20 cellular contexts compared by ENCODE assay signal in genomic region chr1:47182681-47183235, GRCh38. TPM values are rescaled to one million over a fixed set of nuclear protein-coding genes. Genes with fewer than 3 reads are reported as not detected.
DNase-seq lines count a peak whose midpoint lies in the region; ATAC-seq, FAIRE-seq and TF ChIP-seq lines count a peak whose summit lies in the region.
"Had no signal": no experiment of that assay in that cellular context is flagged by ENCODE, and none has a peak within 500 bp of the region (broad histone marks: within the 10 kb centered on the region; RNA-seq: fewer than 3 reads in every experiment).

No MANE protein-coding gene starts in this region.

- intact Hi-C loops in kidney (cut with DNase I): loop anchor here (10.0 kb wide), 2 partner anchors 72 to 542 kb away; no protein-coding TSS in a partner anchor
- intact Hi-C loops in spleen (cut with DNase I; ENCODE audit: low total_unique reads): no loop called here

- WGBS in spleen, 5 donors: 57 to 77% (median 69%) methylated on average over 7 of the region's 7 CpGs

- no peak for TF ChIP-seq POLR2A in spleen (IDR thresholded peaks at IDR 0.05)

- no peaks in the 10 kb centered on the region for H3K4me1 ChIP-seq in RWPE2 (ENCODE audit: insufficient read depth, poor library complexity, severe bottlenecking)
- H3K4me1 ChIP-seq in kidney (ENCODE audit: control insufficient read depth in 1 of 2, insufficient read depth in 1 of 2, low read depth in 1 of 2, low read length in 2 of 2): peaks cover 15 to 29% of the 10 kb centered on the region in 2 donors
- peaks cover 0 to 15% (median 10%) of the 10 kb centered on the region in 6 donors for H3K4me1 ChIP-seq in spleen
- H3K4me1 ChIP-seq in right atrium auricular region: peaks cover 0 to 16% of the 10 kb centered on the region in 2 donors

- no peaks in the 10 kb centered on the region for H3K9me3 ChIP-seq in RWPE2 (ENCODE audit: severe bottlenecking)
- no peaks in the 10 kb centered on the region for H3K9me3 ChIP-seq in kidney (ENCODE audit: control insufficient read depth in 1 of 2, low read length in 2 of 2)
- no peaks in the 10 kb centered on the region for H3K9me3 ChIP-seq in spleen
- H3K9me3 ChIP-seq in right atrium auricular region: no peaks in the 10 kb centered on the region
- H3K9me3 ChIP-seq: BLaER1 treated with 17β-estradiol and CSF1 and Interleukin-3, amounts not matched to agents 10 nM and 100 nM had no signal

- no peak overlapping the region for H3K4me3 ChIP-seq in RWPE2 (ENCODE audit: severe bottlenecking)
- H3K4me3 ChIP-seq in kidney (ENCODE audit: low read length in 2 of 2): peak overlapping the region in 1 of 2 donors; percentile 33
- H3K4me3 ChIP-seq in spleen: no peak overlapping the region
- H3K4me3 ChIP-seq in right atrium auricular region: no peak overlapping the region
- H3K4me3 ChIP-seq: BLaER1 treated with 17β-estradiol and CSF1 and Interleukin-3, amounts not matched to agents 10 nM and 100 nM; GM12878; GM23248; PC-9 had no signal

- H3K9ac ChIP-seq in kidney (ENCODE audit: low read length in 2 of 2): peak overlapping the region in 1 of 2 donors; percentile 19
- H3K9ac ChIP-seq: GM23248 had no signal

- DNase-seq in activated CD8-positive, alpha-beta memory T cell treated with anti-CD3 and anti-CD28 coated beads for 24 hours: peak; percentile 44
- DNase-seq in activated CD8-positive, alpha-beta memory T cell treated with anti-CD3 and anti-CD28 coated beads, Interleukin-2, amount 50 U/mL, for 4 hours: no peak
- peak; percentile 31 for DNase-seq in RWPE2 (ENCODE audit: low spot score)
- DNase-seq in kidney: no peak
- peak; percentile 55 for DNase-seq in spleen
- no peak for DNase-seq in DMS 273 (lab: John Stamatoyannopoulos, UW; ENCODE audit: unreplicated experiment)
- DNase-seq in activated gamma-delta T cell treated with Interleukin-2 at 50 U/mL for 16 hours: no peak
- DNase-seq in right atrium auricular region (ENCODE audit: low spot score): no peak
- DNase-seq: DMS 273 treated with DMSO at 0.1 percent for 48 hours, GDM1, GM23248, KG1, NCI-H1436, NCI-H2029, NCI-H2171, NCI-H446 treated with DMSO at 0.1 percent for 48 hours, PC-9 had no signal

- ATAC-seq in RWPE2 (ENCODE audit: low read depth): no peak
- ATAC-seq: GM12878 had no signal

- H3K27me3 ChIP-seq in RWPE2 (ENCODE audit: insufficient read depth, poor library complexity, severe bottlenecking) (no peaks in the 10 kb centered on the region), spleen (replicated peaks in 1 of 7) (peaks cover 0 to 48% (median 4%) of the 10 kb centered on the region in 7 donors), right atrium auricular region (no peaks in the 10 kb centered on the region)
- H3K27me3 ChIP-seq: BLaER1 treated with 17β-estradiol and CSF1 and Interleukin-3, amounts not matched to agents 10 nM and 100 nM had no signal

- TF ChIP-seq CTCF in RWPE2 (IDR thresholded peaks at IDR 0.05; ENCODE audit: poor library complexity, severe bottlenecking) (no peak), kidney (IDR thresholded peaks at IDR 0.05; ENCODE audit: borderline replicate concordance, extremely low read depth, insufficient read depth) (no peak), spleen (IDR thresholded peaks at IDR 0.05 in 8 of 11, conservative IDR thresholded peaks at IDR 0.05 in 3 of 11) (no peak), right atrium auricular region (IDR thresholded peaks at IDR 0.05) (no peak)

- H3K36me3 ChIP-seq in RWPE2 (ENCODE audit: low read depth): no peaks in the 10 kb centered on the region
- peaks cover 2 to 24% of the 10 kb centered on the region in 2 donors for H3K36me3 ChIP-seq in kidney (ENCODE audit: control insufficient read depth in 1 of 2, insufficient read depth in 2 of 2, low read length in 2 of 2)
- no peaks in the 10 kb centered on the region for H3K36me3 ChIP-seq in spleen
- no peaks in the 10 kb centered on the region for H3K36me3 ChIP-seq in right atrium auricular region
- H3K36me3 ChIP-seq: BLaER1 treated with 17β-estradiol and CSF1 and Interleukin-3, amounts not matched to agents 10 nM and 100 nM had no signal

- no peak overlapping the region for H3K27ac ChIP-seq in RWPE2 (ENCODE audit: poor library complexity, severe bottlenecking)
- H3K27ac ChIP-seq in kidney (ENCODE audit: low read depth in 2 of 2, low read length in 2 of 2): peak overlapping the region; percentile 81 to 84
- H3K27ac ChIP-seq in spleen: no peak overlapping the region
- H3K27ac ChIP-seq in right atrium auricular region: no peak overlapping the region
- H3K27ac ChIP-seq: BLaER1 treated with 17β-estradiol and CSF1 and Interleukin-3, amounts not matched to agents 10 nM and 100 nM; GM23248; PC-9 had no signal

- FAIRE-seq in kidney (lab: Jason Lieb, UNC): no peak
- FAIRE-seq: A204.1, GM12878 had no signal

RNA-seq across cellular contexts. Expression of gene PDZK1IP1, which starts 7.1 kb away (rescaled TPM):
- total RNA-seq in kidney (245 TPM), spleen (10 to 100 TPM in 1 of 7 donors, 1 to 10 TPM in 5, under 1 TPM in 1; 0.76 to 11.0 (median 4.0) TPM), right atrium auricular region (10 to 100 TPM in 1 of 2 donors, 1 to 10 TPM in 1; 3.1 to 10.6 TPM)
- polyA plus RNA-seq in kidney (ENCODE audit: insufficient read depth, low read depth, low replicate concordance) (2,553 TPM), spleen (1 to 10 TPM in 1 of 3 donors, under 1 TPM in 2; 0.22 to 8.3 (median 0.41) TPM)
- total RNA-seq: GM12878, GM23248 had no signal
- polyA plus RNA-seq: GM12878, GM23248 had no signal

RNA-seq across cellular contexts. Expression of gene CYP4A22, which starts 45.5 kb away (rescaled TPM):
- total RNA-seq in kidney: 4.1 TPM
- 108 TPM for polyA plus RNA-seq in kidney (ENCODE audit: insufficient read depth, low read depth, low replicate concordance)
- total RNA-seq in spleen: under 1 TPM in 1 of 7 donors, not detected in 6; 0.43 TPM
- not detected for polyA plus RNA-seq in spleen
- not detected for total RNA-seq in right atrium auricular region
- total RNA-seq: GM12878, GM23248, PC-9 had no signal
- polyA plus RNA-seq: GM12878, GM23248 had no signal

RNA-seq across cellular contexts. Expression of gene TAL1, which starts 49.3 kb away (rescaled TPM):
- total RNA-seq in kidney (6.5 TPM), spleen (10 to 100 TPM; 12.9 to 24.5 (median 16.0) TPM), right atrium auricular region (1 to 10 TPM; 3.1 to 4.1 TPM)
- polyA plus RNA-seq in kidney (ENCODE audit: insufficient read depth, low read depth, low replicate concordance) (3.1 TPM), spleen (10 to 100 TPM in 1 of 3 donors, 1 to 10 TPM in 2; 2.9 to 12.1 (median 4.4) TPM)
- total RNA-seq: GM23248, PC-9 had no signal
- polyA plus RNA-seq: GM12878, GM23248 had no signal

Comparison
In these comparisons a context has a peak if more than half of its experiments do, and no peak if none do; other contexts are left out.
1. DNase-seq: peak in activated CD8-positive, alpha-beta memory T cell treated with anti-CD3 and anti-CD28 coated beads for 24 hours (single experiment), RWPE2 (single experiment) and spleen (single experiment); none in activated CD8-positive, alpha-beta memory T cell treated with anti-CD3 and anti-CD28 coated beads, Interleukin-2, amount 50 U/mL, for 4 hours (single experiment), kidney (single experiment), DMS 273 (single experiment), activated gamma-delta T cell treated with Interleukin-2 at 50 U/mL for 16 hours (single experiment) and right atrium auricular region (single experiment).
2. H3K27ac ChIP-seq: peak in kidney (2 of 2); none in RWPE2 (single experiment), spleen (0 of 8) and right atrium auricular region (0 of 2).
3. RNA of gene PDZK1IP1, which starts 7.1 kb away (total RNA-seq): 245 TPM in kidney (single experiment); 3.1 to 10.6 TPM in right atrium auricular region and 0.76 to 11.0 TPM in spleen; every median in the first group is over 10 times any median in the second.